ENCODE assay signal across 8 cellular contexts in the genomic region with DNA sequence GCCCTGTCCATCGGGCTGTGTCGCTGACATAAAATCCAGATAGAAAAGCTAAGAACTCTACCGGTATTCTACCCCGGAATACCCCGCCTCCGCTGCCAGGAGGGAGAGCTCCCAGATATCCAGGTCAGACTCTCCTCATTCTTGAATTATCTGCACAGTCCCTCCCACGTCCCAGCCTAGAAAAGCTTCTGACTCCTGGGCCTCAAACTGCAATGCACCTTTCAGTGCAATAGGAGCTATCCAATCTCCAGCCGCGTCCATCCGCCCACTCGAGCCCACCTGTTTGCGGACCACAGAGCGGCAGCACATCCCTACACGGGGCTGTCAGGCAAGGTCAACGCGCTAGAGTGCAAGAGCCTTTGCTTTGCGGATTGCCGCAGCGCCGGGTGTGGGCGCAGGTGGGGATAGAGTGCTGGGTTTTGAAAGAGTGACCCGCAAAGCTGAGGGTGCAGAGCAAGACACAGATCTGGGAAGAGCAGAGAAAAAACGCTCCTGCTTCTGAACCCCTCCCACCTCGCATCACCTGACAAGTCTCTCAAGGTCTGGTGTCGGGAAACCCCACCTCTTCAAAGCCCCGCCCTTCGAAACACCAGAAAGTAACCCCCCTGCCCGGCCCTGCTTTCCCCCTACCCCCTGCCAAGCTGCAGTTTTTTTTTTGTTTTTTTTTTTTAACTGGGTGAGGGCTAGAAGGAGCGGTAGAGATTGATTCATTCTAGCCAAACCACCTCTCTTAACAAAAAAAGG. TPM values are rescaled to one million over a fixed set of nuclear protein-coding genes. Genes with fewer than 3 reads are reported as not detected.
DNase-seq lines count a peak whose midpoint lies in the region; ATAC-seq, FAIRE-seq and TF ChIP-seq lines count a peak whose summit lies in the region.

No MANE protein-coding gene starts in this region.

- H3K9me3 Mint-ChIP-seq in activated T-helper 2 cell treated with anti-CD3 and anti-CD28 coated beads, Interferon-gamma antibody, Interleukin-2, Interleukin-4, amounts not matched to agents 10 μg/mL and 5 μg/mL and 100 μg/mL, durations not matched to agents 14 hours and 24 hours and 36 hours, result no peaks in the 10 kb centered on the region
- no peaks in the 10 kb centered on the region for H3K9me3 Mint-ChIP-seq in nephron

- H3K27ac Mint-ChIP-seq in activated T-helper 2 cell treated with anti-CD3 and anti-CD28 coated beads, Interferon-gamma antibody, Interleukin-2, Interleukin-4, amounts not matched to agents 10 μg/mL and 5 μg/mL and 100 μg/mL, durations not matched to agents 14 hours and 24 hours and 36 hours, result peak overlapping the region; percentile 98
- peak overlapping the region; percentile 95 to 98 (median 96) for H3K27ac Mint-ChIP-seq in nephron

- intact Hi-C loops in activated T-helper 2 cell treated with anti-CD3 and anti-CD28 coated beads, Interferon-gamma antibody, Interleukin-2, Interleukin-4, amounts not matched to agents 10 μg/mL and 5 μg/mL and 100 μg/mL, durations not matched to agents 14 hours and 24 hours and 36 hours (cut with micrococcal nuclease), result loop anchor here (1.0 to 10.0 kb wide), 6 partner anchors 13 to 458 kb away; a partner anchor contains a TSS

- TF ChIP-seq CTCF in GM12875 (IDR thresholded peaks at IDR 0.05; ENCODE audit: borderline replicate concordance, insufficient read depth, low read depth, low read length), result no peak
- no peak for TF ChIP-seq CTCF in nephron (IDR thresholded peaks at IDR 0.05; ENCODE audit: unreplicated experiment in 3 of 3)

- DNase-seq in KG1 (lab: John Stamatoyannopoulos, UW), result peak; percentile 14
- DNase-seq in RCC 7860 (ENCODE audit: low spot score), result peak; percentile 43
- peak; percentile 78 for DNase-seq in activated T-helper 2 cell treated with anti-CD3 and anti-CD28 coated beads, Interferon-gamma antibody, Interleukin-2, Interleukin-4, amounts not matched to agents 10 μg/mL and 5 μg/mL and 100 μg/mL, durations not matched to agents 14 hours and 24 hours and 36 hours (ENCODE audit: low spot score)
- peak; percentile 58 for DNase-seq in fibroblast of peridontal ligament (ENCODE audit: extremely low read depth)
- peak; percentile 64 for DNase-seq in stromal cell of bone marrow (ENCODE audit: low read depth)

- H3K4me3 ChIP-seq in GM12875 (ENCODE audit: low read depth, low read length), result peak overlapping the region; percentile 55

- H3K4me1 Mint-ChIP-seq in activated T-helper 2 cell treated with anti-CD3 and anti-CD28 coated beads, Interferon-gamma antibody, Interleukin-2, Interleukin-4, amounts not matched to agents 10 μg/mL and 5 μg/mL and 100 μg/mL, durations not matched to agents 14 hours and 24 hours and 36 hours (ENCODE audit: low read depth), result peaks cover 32% of the 10 kb centered on the region
- H3K4me1 Mint-ChIP-seq in nephron, result peaks cover 33% of the 10 kb centered on the region

- FAIRE-seq in RCC 7860 (lab: Jason Lieb, UNC), result no peak

- H3K27me3 Mint-ChIP-seq in activated T-helper 2 cell treated with anti-CD3 and anti-CD28 coated beads, Interferon-gamma antibody, Interleukin-2, Interleukin-4, amounts not matched to agents 10 μg/mL and 5 μg/mL and 100 μg/mL, durations not matched to agents 14 hours and 24 hours and 36 hours (ENCODE audit: low read depth), result no peaks in the 10 kb centered on the region
- peaks cover 13% of the 10 kb centered on the region for H3K27me3 Mint-ChIP-seq in nephron (ENCODE audit: low read depth)

- H3K4me3 Mint-ChIP-seq in activated T-helper 2 cell treated with anti-CD3 and anti-CD28 coated beads, Interferon-gamma antibody, Interleukin-2, Interleukin-4, amounts not matched to agents 10 μg/mL and 5 μg/mL and 100 μg/mL, durations not matched to agents 14 hours and 24 hours and 36 hours (ENCODE audit: low read depth), result peak overlapping the region; percentile 99
- H3K4me3 Mint-ChIP-seq in nephron, result peak overlapping the region; percentile 97 to 98 (median 97)

- H3K36me3 Mint-ChIP-seq in activated T-helper 2 cell treated with anti-CD3 and anti-CD28 coated beads, Interferon-gamma antibody, Interleukin-2, Interleukin-4, amounts not matched to agents 10 μg/mL and 5 μg/mL and 100 μg/mL, durations not matched to agents 14 hours and 24 hours and 36 hours (ENCODE audit: low read depth), result peaks cover 54% of the 10 kb centered on the region
- peaks cover 8% of the 10 kb centered on the region for H3K36me3 Mint-ChIP-seq in nephron (ENCODE audit: low read depth)

- no peak for ATAC-seq in HG02852 (IDR thresholded peaks at IDR 0.05; ENCODE audit: unreplicated experiment)

RNA-seq across cellular contexts. Expression of a gene that starts 1.3 kb away (rescaled TPM):
- total RNA-seq in activated T-helper 2 cell treated with anti-CD3 and anti-CD28 coated beads, Interferon-gamma antibody, Interleukin-2, Interleukin-4, amounts not matched to agents 10 μg/mL and 5 μg/mL and 100 μg/mL, durations not matched to agents 14 hours and 24 hours and 36 hours, result 274 and 276 TPM in 2 replicates

RNA-seq across cellular contexts. Expression of a gene that starts 5.0 kb away (rescaled TPM):
- 10.9 and 14.4 TPM in 2 replicates for total RNA-seq in activated T-helper 2 cell treated with anti-CD3 and anti-CD28 coated beads, Interferon-gamma antibody, Interleukin-2, Interleukin-4, amounts not matched to agents 10 μg/mL and 5 μg/mL and 100 μg/mL, durations not matched to agents 14 hours and 24 hours and 36 hours

RNA-seq across cellular contexts. Expression of a gene that starts 10.2 kb away (rescaled TPM):
- 61.5 and 64.7 TPM in 2 replicates for total RNA-seq in activated T-helper 2 cell treated with anti-CD3 and anti-CD28 coated beads, Interferon-gamma antibody, Interleukin-2, Interleukin-4, amounts not matched to agents 10 μg/mL and 5 μg/mL and 100 μg/mL, durations not matched to agents 14 hours and 24 hours and 36 hours

RNA-seq across cellular contexts. Expression of a gene that starts 13.8 kb away (rescaled TPM):
- 31.5 and 32.9 TPM in 2 replicates for total RNA-seq in activated T-helper 2 cell treated with anti-CD3 and anti-CD28 coated beads, Interferon-gamma antibody, Interleukin-2, Interleukin-4, amounts not matched to agents 10 μg/mL and 5 μg/mL and 100 μg/mL, durations not matched to agents 14 hours and 24 hours and 36 hours

RNA-seq across cellular contexts. Expression of a gene that starts 23.1 kb away (rescaled TPM):
- total RNA-seq in activated T-helper 2 cell treated with anti-CD3 and anti-CD28 coated beads, Interferon-gamma antibody, Interleukin-2, Interleukin-4, amounts not matched to agents 10 μg/mL and 5 μg/mL and 100 μg/mL, durations not matched to agents 14 hours and 24 hours and 36 hours, result 104 and 117 TPM in 2 replicates

Comparison
In these comparisons a context has a peak if more than half of its experiments do, and no peak if none do; other contexts are left out.
1. DNase-seq: peak in every context shown above with its lines; median percentile 78 in activated T-helper 2 cell treated with anti-CD3 and anti-CD28 coated beads, Interferon-gamma antibody, Interleukin-2, Interleukin-4, amounts not matched to agents 10 μg/mL and 5 μg/mL and 100 μg/mL, durations not matched to agents 14 hours and 24 hours and 36 hours; 64 in stromal cell of bone marrow; 58 in fibroblast of peridontal ligament; 43 in RCC 7860; 14 in KG1.